ENCODE assay signal across 43 cellular contexts in genomic region chr7:148637094-148637493, GRCh38. TPM values are rescaled to one million over a fixed set of nuclear protein-coding genes. Genes with fewer than 3 reads are reported as not detected.
"Had no signal": no experiment of that assay in that cellular context is flagged by ENCODE, and none has a peak within 500 bp of the region (broad histone marks: within the 10 kb centered on the region; RNA-seq: fewer than 3 reads in every experiment).

No MANE protein-coding gene starts in this region.

- ATAC-seq: activated naive CD4-positive, alpha-beta T cell treated with anti-CD3 and anti-CD28 coated beads, Interleukin-2, amount 50 U/mL, for 72 hours; activated naive CD8-positive, alpha-beta T cell treated with anti-CD3 and anti-CD28 coated beads, Interleukin-2, amount 50 U/mL, for 24 hours; activated T-cell treated with anti-CD3 and anti-CD28 coated beads, Interleukin-2, amount 50 U/mL, for 4 hours; activated T-cell treated with anti-CD3 and anti-CD28 coated beads, Interleukin-2, amount 50 U/mL, for 72 hours; activated T-helper 17 cell treated with anti-CD3 and anti-CD28 coated beads, Interleukin-2, amount 50 U/mL, for 72 hours; body of pancreas had no signal

- H3K27ac Mint-ChIP-seq: activated naive CD4-positive, alpha-beta T cell treated with anti-CD3 and anti-CD28 coated beads for 36 hours; activated naive CD4-positive, alpha-beta T cell treated with anti-CD3 and anti-CD28 coated beads, Interleukin-2, amount 10 ng/mL, durations not matched to agents 7 days and 5 days; activated naive CD4-positive, alpha-beta T cell treated with anti-CD3 and anti-CD28 coated beads, Interleukin-2, amount 50 U/mL, for 24 hours; activated naive CD4-positive, alpha-beta T cell treated with anti-CD3 and anti-CD28 coated beads, Interleukin-2, amount 50 U/mL, for 72 hours; activated naive CD8-positive, alpha-beta T cell; activated naive CD8-positive, alpha-beta T cell treated with anti-CD3 and anti-CD28 coated beads for 36 hours; activated naive CD8-positive, alpha-beta T cell treated with anti-CD3 and anti-CD28 coated beads, Interleukin-2, amount 10 ng/mL, durations not matched to agents 7 days and 5 days; activated naive CD8-positive, alpha-beta T cell treated with anti-CD3 and anti-CD28 coated beads, Interleukin-2, amount 50 U/mL, for 24 hours; activated T-cell treated with anti-CD3 and anti-CD28 coated beads, Interleukin-2, amount 50 U/mL, for 24 hours; activated T-cell treated with anti-CD3 and anti-CD28 coated beads, Interleukin-2, amount 50 U/mL, for 72 hours; activated T-helper 1 cell treated with anti-CD3 and anti-CD28 coated beads, Interleukin-12 subunit alpha, Interleukin-12 subunit beta, Interleukin-2, Interleukin-4 antibody, amounts not matched to agents 30 ng/mL and 10 ng/mL and 1 ng/mL, durations not matched to agents 14 hours and 24 hours and 36 hours; activated T-helper 17 cell treated with anti-CD3 and anti-CD28 coated beads, Interleukin-2, amount 50 U/mL, for 72 hours; activated T-helper 2 cell treated with anti-CD3 and anti-CD28 coated beads, Interferon-gamma antibody, Interleukin-2, Interleukin-4, amounts not matched to agents 10 μg/mL and 5 μg/mL and 100 μg/mL, durations not matched to agents 14 hours and 24 hours and 36 hours had no signal

- H3K4me3 Mint-ChIP-seq: activated naive CD4-positive, alpha-beta T cell treated with anti-CD3 and anti-CD28 coated beads for 36 hours; activated naive CD4-positive, alpha-beta T cell treated with anti-CD3 and anti-CD28 coated beads, Interleukin-2, amount 10 ng/mL, durations not matched to agents 7 days and 5 days; activated naive CD4-positive, alpha-beta T cell treated with anti-CD3 and anti-CD28 coated beads, Interleukin-2, amount 50 U/mL, for 24 hours; activated naive CD8-positive, alpha-beta T cell; activated naive CD8-positive, alpha-beta T cell treated with anti-CD3 and anti-CD28 coated beads for 36 hours; activated naive CD8-positive, alpha-beta T cell treated with anti-CD3 and anti-CD28 coated beads, Interleukin-2, amount 10 ng/mL, durations not matched to agents 7 days and 5 days; activated naive CD8-positive, alpha-beta T cell treated with anti-CD3 and anti-CD28 coated beads, Interleukin-2, amount 50 U/mL, for 24 hours; activated T-cell treated with anti-CD3 and anti-CD28 coated beads, Interleukin-2, amount 50 U/mL, for 24 hours; activated T-cell treated with anti-CD3 and anti-CD28 coated beads, Interleukin-2, amount 50 U/mL, for 4 hours; activated T-cell treated with anti-CD3 and anti-CD28 coated beads, Interleukin-2, amount 50 U/mL, for 72 hours; activated T-helper 1 cell treated with anti-CD3 and anti-CD28 coated beads, Interleukin-12 subunit alpha, Interleukin-12 subunit beta, Interleukin-2, Interleukin-4 antibody, amounts not matched to agents 30 ng/mL and 10 ng/mL and 1 ng/mL, durations not matched to agents 14 hours and 24 hours and 36 hours; activated T-helper 17 cell treated with anti-CD3 and anti-CD28 coated beads, Interleukin-2, amount 50 U/mL, for 72 hours; brain; central memory CD8-positive, alpha-beta T cell had no signal

- H3K36me3 Mint-ChIP-seq: activated naive CD4-positive, alpha-beta T cell treated with anti-CD3 and anti-CD28 coated beads, Interleukin-2, amount 50 U/mL, for 72 hours; activated naive CD8-positive, alpha-beta T cell; activated naive CD8-positive, alpha-beta T cell treated with anti-CD3 and anti-CD28 coated beads for 36 hours; brain had no signal

- H3K27me3 ChIP-seq: adrenal gland, ascending aorta, body of pancreas, brain microvascular endothelial cell, breast epithelium, cardiac muscle cell had no signal

- H3K9me3 ChIP-seq: adrenal gland, ascending aorta, body of pancreas, breast epithelium had no signal

- H3K4me1 Mint-ChIP-seq: brain had no signal

- H3K27ac ChIP-seq: adrenal gland, ascending aorta, body of pancreas, brain microvascular endothelial cell, breast epithelium, cardiac muscle cell had no signal

- DNase-seq: activated effector memory CD4-positive, alpha-beta T cell treated with anti-CD3 and anti-CD28 coated beads, Interleukin-2, amount 50 U/mL, for 16 hours; activated effector memory CD4-positive, alpha-beta T cell treated with Interleukin-2 at 50 U/mL for 16 hours; activated gamma-delta T cell; activated gamma-delta T cell treated with Interleukin-2 at 50 U/mL for 16 hours; activated naive CD4-positive, alpha-beta T cell; activated naive CD4-positive, alpha-beta T cell treated with anti-CD3 and anti-CD28 coated beads for 36 hours; activated naive CD4-positive, alpha-beta T cell treated with anti-CD3 and anti-CD28 coated beads, Interleukin-2, amount 10 ng/mL, durations not matched to agents 7 days and 5 days; activated naive CD4-positive, alpha-beta T cell treated with anti-CD3 and anti-CD28 coated beads, Interleukin-2, amount 50 U/mL, for 16 hours; activated naive CD4-positive, alpha-beta T cell treated with Interleukin-2 at 50 U/mL for 16 hours; activated naive CD8-positive, alpha-beta T cell treated with anti-CD3 and anti-CD28 coated beads for 36 hours; activated naive CD8-positive, alpha-beta T cell treated with anti-CD3 and anti-CD28 coated beads, Interleukin-2, amount 10 ng/mL, durations not matched to agents 7 days and 5 days; activated naive CD8-positive, alpha-beta T cell treated with anti-CD3 and anti-CD28 coated beads, Interleukin-2, amount 50 U/mL, for 24 hours; activated T-cell treated with anti-CD3 and anti-CD28 coated beads, Interleukin-2, amount 50 U/mL, for 1 hour; activated T-cell treated with anti-CD3 and anti-CD28 coated beads, Interleukin-2, amount 50 U/mL, for 24 hours; activated T-cell treated with anti-CD3 and anti-CD28 coated beads, Interleukin-2, amount 50 U/mL, for 4 hours; activated T-cell treated with anti-CD3 and anti-CD28 coated beads, Interleukin-2, amount 50 U/mL, for 48 hours; activated T-cell treated with anti-CD3 and anti-CD28 coated beads, Interleukin-2, amount 50 U/mL, for 72 hours; adrenal gland; amniotic stem cell; amygdala; anterior cingulate cortex; aorta; body of pancreas; brain microvascular endothelial cell; caudate nucleus; central memory CD4-positive, alpha-beta T cell; cerebellar nuclear complex had no signal

- H3K27me3 Mint-ChIP-seq: activated naive CD4-positive, alpha-beta T cell treated with anti-CD3 and anti-CD28 coated beads, Interleukin-2, amount 50 U/mL, for 24 hours; activated naive CD8-positive, alpha-beta T cell; activated naive CD8-positive, alpha-beta T cell treated with anti-CD3 and anti-CD28 coated beads for 36 hours; activated naive CD8-positive, alpha-beta T cell treated with anti-CD3 and anti-CD28 coated beads, Interleukin-2, amount 50 U/mL, for 24 hours; activated T-cell treated with anti-CD3 and anti-CD28 coated beads, Interleukin-2, amount 50 U/mL, for 24 hours; activated T-helper 17 cell treated with anti-CD3 and anti-CD28 coated beads, Interleukin-2, amount 50 U/mL, for 72 hours; brain had no signal

- H3K4me1 ChIP-seq: adrenal gland, ascending aorta, body of pancreas, breast epithelium had no signal

- H3K9me3 Mint-ChIP-seq: activated T-cell treated with anti-CD3 and anti-CD28 coated beads, Interleukin-2, amount 50 U/mL, for 24 hours; activated T-helper 1 cell treated with anti-CD3 and anti-CD28 coated beads, Interleukin-12 subunit alpha, Interleukin-12 subunit beta, Interleukin-2, Interleukin-4 antibody, amounts not matched to agents 30 ng/mL and 10 ng/mL and 1 ng/mL, durations not matched to agents 14 hours and 24 hours and 36 hours; activated T-helper 17 cell treated with anti-CD3 and anti-CD28 coated beads, Interleukin-2, amount 50 U/mL, for 72 hours; central memory CD8-positive, alpha-beta T cell had no signal

- H3K4me3 ChIP-seq: adrenal gland, ascending aorta, body of pancreas, breast epithelium, cardiac muscle cell had no signal

- FAIRE-seq: astrocyte, bronchial epithelial cell had no signal

- H3K36me3 ChIP-seq: adrenal gland, ascending aorta, brain microvascular endothelial cell, breast epithelium, cardiac muscle cell had no signal

RNA-seq across cellular contexts. Expression of gene C7orf33, which starts 46.5 kb away (rescaled TPM):
- total RNA-seq: activated naive CD4-positive, alpha-beta T cell treated with anti-CD3 and anti-CD28 coated beads for 36 hours; activated naive CD4-positive, alpha-beta T cell treated with anti-CD3 and anti-CD28 coated beads, Interleukin-2, amount 50 U/mL, for 72 hours; activated naive CD8-positive, alpha-beta T cell treated with anti-CD3 and anti-CD28 coated beads for 36 hours; activated naive CD8-positive, alpha-beta T cell treated with anti-CD3 and anti-CD28 coated beads, Interleukin-2, amount 10 ng/mL, durations not matched to agents 7 days and 5 days; activated T-cell treated with anti-CD3 and anti-CD28 coated beads, Interleukin-2, amount 50 U/mL, for 4 hours; activated T-cell treated with anti-CD3 and anti-CD28 coated beads, Interleukin-2, amount 50 U/mL, for 72 hours; activated T-helper 1 cell treated with anti-CD3 and anti-CD28 coated beads, Interleukin-12 subunit alpha, Interleukin-12 subunit beta, Interleukin-2, Interleukin-4 antibody, amounts not matched to agents 30 ng/mL and 10 ng/mL and 1 ng/mL, durations not matched to agents 14 hours and 24 hours and 36 hours; activated T-helper 17 cell treated with anti-CD3 and anti-CD28 coated beads, Interleukin-2, amount 50 U/mL, for 72 hours; activated T-helper 2 cell treated with anti-CD3 and anti-CD28 coated beads, Interferon-gamma antibody, Interleukin-2, Interleukin-4, amounts not matched to agents 10 μg/mL and 5 μg/mL and 100 μg/mL, durations not matched to agents 14 hours and 24 hours and 36 hours; adrenal gland; aorta; ascending aorta; astrocyte; body of pancreas; breast epithelium; bronchial epithelial cell; cardiac muscle cell; cardiac septum; chondrocyte had no signal
- polyA plus RNA-seq: adipose tissue, adrenal gland, aorta, cardiac muscle cell had no signal
